Comparison of ENCODE assay signal across 7 cellular contexts in genomic region chr2:37937568-37937967, GRCh38. TPM values are rescaled to one million over a fixed set of nuclear protein-coding genes. Genes with fewer than 3 reads are reported as not detected.
A peak's percentile ranks its signal among the peaks of the same experiment; 100 is the strongest.
DNase-seq lines count a peak whose midpoint lies in the region; ATAC-seq and TF ChIP-seq lines count a peak whose summit lies in the region.
"Not testable (repeated sequence)": the region's sequence is repeated elsewhere in the genome, so short reads cannot be mapped to it uniquely, and the experiment has no call there.

No MANE protein-coding gene starts in this region.

- H2BK120ac ChIP-seq in IMR-90 (ENCODE audit: low read depth, low read length): not testable (repeated sequence)

- H3K27ac Mint-ChIP-seq in endodermal cell: not testable (repeated sequence)
- H3K27ac Mint-ChIP-seq in stimulated activated memory B cell treated with anti-CD40 and anti-IgM and Interleukin-4, amounts not matched to agents 10 μg/mL and 1 μg/mL and 100 μg/mL, for 72 hours: peak overlapping the region; percentile 32

- H3K4me1 Mint-ChIP-seq in endodermal cell: not testable (repeated sequence)
- peaks cover 77% of the 10 kb centered on the region for H3K4me1 Mint-ChIP-seq in stimulated activated memory B cell treated with anti-CD40 and anti-IgM and Interleukin-4, amounts not matched to agents 10 μg/mL and 1 μg/mL and 100 μg/mL, for 72 hours

- H3K36me3 ChIP-seq in BLaER1 treated with 17β-estradiol and CSF1 and Interleukin-3, amounts not matched to agents 10 nM and 100 nM; IMR-90 (ENCODE audit: control insufficient read depth, insufficient read depth, low read length); endodermal cell (ENCODE audit: control insufficient read depth, insufficient read depth, low read length): not testable (repeated sequence)

- peak overlapping the region in 1 of 11 experiments; percentile 7; a peak in 1 of 22 replicates for H3K27ac ChIP-seq in BLaER1 treated with 17β-estradiol and CSF1 and Interleukin-3, amounts not matched to agents 10 nM and 100 nM
- H3K27ac ChIP-seq in IMR-90 (ENCODE audit: insufficient read depth, low read length); endodermal cell (ENCODE audit: low read depth, low read length): not testable (repeated sequence)

- TF ChIP-seq POLR2A in IMR-90 (IDR thresholded peaks at IDR 0.05; ENCODE audit: low read depth, low read length): not testable (repeated sequence)

- peaks cover 11% of the 10 kb centered on the region for H3K27me3 Mint-ChIP-seq in endodermal cell (ENCODE audit: insufficient read depth)
- H3K27me3 Mint-ChIP-seq in stimulated activated memory B cell treated with anti-CD40 and anti-IgM and Interleukin-4, amounts not matched to agents 10 μg/mL and 1 μg/mL and 100 μg/mL, for 72 hours: not testable (repeated sequence)

- H3K4me1 ChIP-seq in BLaER1 treated with 17β-estradiol and CSF1 and Interleukin-3, amounts not matched to agents 10 nM and 100 nM: peaks cover 26 to 52% (median 44%) of the 10 kb centered on the region in 10 experiments
- not testable (repeated sequence) for H3K4me1 ChIP-seq in IMR-90 (ENCODE audit: control insufficient read depth, insufficient read depth, low read length); endodermal cell (ENCODE audit: control insufficient read depth, insufficient read depth, low read length)

- not testable (repeated sequence) for H3K4me3 ChIP-seq in BLaER1 treated with 17β-estradiol and CSF1 and Interleukin-3, amounts not matched to agents 10 nM and 100 nM; IMR-90 (ENCODE audit: insufficient read depth, low read depth, low read length)
- peak overlapping the region; percentile 45 for H3K4me3 ChIP-seq in endodermal cell (ENCODE audit: low read length)

- not testable (repeated sequence) for H2BK15ac ChIP-seq in IMR-90 (ENCODE audit: low read depth, low read length)

- H2AK9ac ChIP-seq in IMR-90 (replicated peaks; ENCODE audit: low read depth, low read length, poor library complexity): not testable (repeated sequence)

- intact Hi-C loops in IMR-90 (cut with micrococcal nuclease): not testable (repeated sequence)

- H4K5ac ChIP-seq in IMR-90 (ENCODE audit: low read depth, low read length): not testable (repeated sequence)

- H2AFZ ChIP-seq in IMR-90 (replicated peaks; ENCODE audit: low read length, poor library complexity): not testable (repeated sequence)

- dilution Hi-C loops in IMR-90 (cut with HindIII; ENCODE audit: low sequenced_read_pairs, unreplicated experiment): not testable (repeated sequence)

- H3K18ac ChIP-seq in IMR-90 (ENCODE audit: low read depth, low read length): not testable (repeated sequence)

- H3K14ac ChIP-seq in IMR-90 (replicated peaks; ENCODE audit: low read depth, low read length): not testable (repeated sequence)

- H3K79me1 ChIP-seq in IMR-90 (ENCODE audit: low read depth in 1 of 2, low read length in 2 of 2): not testable (repeated sequence)

- not testable (repeated sequence) for H3K9ac ChIP-seq in BLaER1 treated with 17β-estradiol and CSF1 and Interleukin-3, amounts not matched to agents 10 nM and 100 nM; IMR-90 (ENCODE audit: low read depth, low read length); endodermal cell (ENCODE audit: extremely low read depth, low read length, poor library complexity, severe bottlenecking)

- DNase-seq in IMR-90: peak; percentile 13
- peak; percentile 50 for DNase-seq in amniotic epithelial cell (ENCODE audit: low read depth)
- DNase-seq in endodermal cell: not testable (repeated sequence)
- DNase-seq in kidney glomerular epithelial cell (lab: John Stamatoyannopoulos, UW): peak; percentile 12

- H3K4me2 ChIP-seq in BLaER1 treated with 17β-estradiol and CSF1 and Interleukin-3, amounts not matched to agents 10 nM and 100 nM: peak overlapping the region in 10 of 11 experiments; percentile 31 to 86 (median 72); a peak in 19 of 22 replicates
- H3K4me2 ChIP-seq in IMR-90 (ENCODE audit: low read depth, low read length): not testable (repeated sequence)

- not testable (repeated sequence) for TF ChIP-seq RAD21 in IMR-90 (IDR thresholded peaks at IDR 0.05; ENCODE audit: low read length)

- H3K9me3 Mint-ChIP-seq in endodermal cell: peaks cover 34% of the 10 kb centered on the region
- not testable (repeated sequence) for H3K9me3 Mint-ChIP-seq in stimulated activated memory B cell treated with anti-CD40 and anti-IgM and Interleukin-4, amounts not matched to agents 10 μg/mL and 1 μg/mL and 100 μg/mL, for 72 hours

- not testable (repeated sequence) for H4K20me1 ChIP-seq in BLaER1 treated with 17β-estradiol and CSF1 and Interleukin-3, amounts not matched to agents 10 nM and 100 nM; IMR-90 (ENCODE audit: insufficient read depth, low read length)

- not testable (repeated sequence) for H2AK5ac ChIP-seq in IMR-90 (ENCODE audit: low read depth, low read length)

- peaks cover 33 to 49% (median 39%) of the 10 kb centered on the region in 11 experiments for H3K9me3 ChIP-seq in BLaER1 treated with 17β-estradiol and CSF1 and Interleukin-3, amounts not matched to agents 10 nM and 100 nM (replicated peaks in 1 of 11)
- H3K9me3 ChIP-seq in IMR-90 (ENCODE audit: control insufficient read depth, insufficient read depth, low read length); endodermal cell (ENCODE audit: control insufficient read depth, low read length): not testable (repeated sequence)

- H3K4ac ChIP-seq in IMR-90 (ENCODE audit: low read depth, low read length): not testable (repeated sequence)

- not testable (repeated sequence) for H4K91ac ChIP-seq in IMR-90 (ENCODE audit: insufficient read depth, low read depth, low read length)

- in situ Hi-C loops in IMR-90 (cut with MboI; ENCODE audit: low sequenced_read_pairs): not testable (repeated sequence)

- TF ChIP-seq CTCF in IMR-90 (conservative IDR thresholded peaks at IDR 0.05; ENCODE audit: low read depth, low read length); endodermal cell (conservative IDR thresholded peaks at IDR 0.05): not testable (repeated sequence)

- H3K9me1 ChIP-seq in IMR-90 (ENCODE audit: insufficient read depth, low read length): not testable (repeated sequence)

- no CpG with 5 or more reads among the region's 1 CpG for WGBS in IMR-90 (ENCODE audit: extremely low coverage in 2 of 2, insufficient read length in 1 of 2), 2 experiments
- 80% methylated on average over 1 of the region's 1 CpG; no CpG with 5 or more reads in 1 of the 2 experiments for WGBS in endodermal cell (ENCODE audit: insufficient coverage in 1 of 2, insufficient read length in 1 of 2), 2 experiments

- POLR2A ChIA-PET in IMR-90 (lab: Charles Lee; ENCODE audit: unreplicated experiment): not testable (repeated sequence)

- H4K8ac ChIP-seq in IMR-90 (ENCODE audit: low read depth in 2 of 2, low read length in 2 of 2): not testable (repeated sequence)

- not testable (repeated sequence) for H2BK5ac ChIP-seq in IMR-90 (ENCODE audit: low read depth, low read length, poor library complexity, severe bottlenecking)

- H3K4me3 Mint-ChIP-seq in endodermal cell; stimulated activated memory B cell treated with anti-CD40 and anti-IgM and Interleukin-4, amounts not matched to agents 10 μg/mL and 1 μg/mL and 100 μg/mL, for 72 hours: not testable (repeated sequence)

- H3K36me3 Mint-ChIP-seq in endodermal cell (ENCODE audit: low read depth): peaks cover 15% of the 10 kb centered on the region
- H3K36me3 Mint-ChIP-seq in stimulated activated memory B cell treated with anti-CD40 and anti-IgM and Interleukin-4, amounts not matched to agents 10 μg/mL and 1 μg/mL and 100 μg/mL, for 72 hours: peaks cover 21% of the 10 kb centered on the region

- not testable (repeated sequence) for H2BK20ac ChIP-seq in IMR-90 (ENCODE audit: low read depth, low read length)

- H3K56ac ChIP-seq in IMR-90 (ENCODE audit: extremely low read depth, insufficient read depth, low read length): not testable (repeated sequence)

- BruUV-seq in IMR-90 (replicated peaks; lab: Mats Ljungman, UMichigan): not testable (repeated sequence)

- ATAC-seq in IMR-90 (ENCODE audit: low read depth): peak; percentile 32; the same call in 1 of the 2 replicates
- not testable (repeated sequence) for ATAC-seq in SK-N-SH treated with all-trans-retinoic acid at 6 μM for 48 hours; stimulated activated memory B cell treated with anti-CD40 and anti-IgM and Interleukin-4, amounts not matched to agents 10 μg/mL and 1 μg/mL and 100 μg/mL, for 72 hours

- H3K27me3 ChIP-seq in BLaER1 treated with 17β-estradiol and CSF1 and Interleukin-3, amounts not matched to agents 10 nM and 100 nM; IMR-90 (ENCODE audit: control insufficient read depth, insufficient read depth, low read length); endodermal cell (ENCODE audit: control insufficient read depth, insufficient read depth, low read length, poor library complexity, severe bottlenecking): not testable (repeated sequence)

- not testable (repeated sequence) for H3K23ac ChIP-seq in IMR-90 (ENCODE audit: low read depth, low read length)

- CTCF ChIA-PET in IMR-90 (lab: Yijun Ruan, JAX): not testable (repeated sequence)

TF ChIP-seq in SK-N-SH treated with all-trans-retinoic acid at 6 μM for 48 hours, 23 proteins besides CTCF, POLR2A, EP300 and RAD21:
- 0 out of 2 replicates have a peak, but pooled peaks have one; percentile 15 for TF ChIP-seq ISL1 (CRISPR knock-in tag; IDR thresholded peaks at IDR 0.05)

RNA-seq across cellular contexts. Expression of gene RMDN2, which starts 12.5 kb away (rescaled TPM):
- total RNA-seq in IMR-90 (2012; rRNA removed): 2.3 and 5.8 TPM in 2 replicates
- polyA plus RNA-seq in IMR-90 (2012; rRNA removed): 3.0 TPM in 2 replicates
- 0.24 and 0.30 TPM in 2 replicates for polyA plus RNA-seq in IMR-90 (2012; cell fraction: cytosol; rRNA removed)
- 0.32 and 4.1 TPM in 2 replicates for polyA plus RNA-seq in IMR-90 (2012; cell fraction: nucleus; rRNA removed; ENCODE audit: low replicate concordance)
- total RNA-seq in endodermal cell: 1 to 10 TPM; 3.9 to 4.9 TPM
- polyA plus RNA-seq in endodermal cell (2013, experiment 1 of 2): 4.3 TPM
- polyA plus RNA-seq in endodermal cell (2013, experiment 2 of 2): 3.6 TPM
